10 cellular contexts compared by ENCODE assay signal in the genomic region with DNA sequence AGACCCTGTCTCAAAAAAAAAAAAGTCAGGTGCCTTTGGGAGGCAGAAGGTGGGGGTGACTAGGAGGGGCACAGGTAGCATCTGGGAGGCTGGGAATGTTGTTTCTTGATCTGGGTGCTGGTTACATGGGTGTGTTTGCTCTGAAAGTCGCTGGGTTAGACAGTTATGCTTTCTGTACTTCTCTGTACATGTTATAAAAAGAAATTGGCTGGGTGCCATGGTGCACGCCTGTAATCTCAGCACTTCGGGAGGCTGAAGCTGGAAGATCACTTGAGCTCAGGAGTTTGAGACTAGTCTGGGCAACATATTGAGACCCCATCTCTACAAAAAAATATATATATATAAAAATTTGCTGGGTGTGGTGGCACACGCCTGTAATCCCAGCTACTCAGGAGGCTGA. TPM values are rescaled to one million over a fixed set of nuclear protein-coding genes. Genes with fewer than 3 reads are reported as not detected.
DNase-seq lines count a peak whose midpoint lies in the region; ATAC-seq and TF ChIP-seq lines count a peak whose summit lies in the region.
"Had no signal": no experiment of that assay in that cellular context is flagged by ENCODE, and none has a peak within 500 bp of the region (broad histone marks: within the 10 kb centered on the region; RNA-seq: fewer than 3 reads in every experiment).

No MANE protein-coding gene starts in this region.

- peak overlapping the region; percentile 50 for H3K4me2 ChIP-seq in KMS-11

- intact Hi-C loops in natural killer cell (cut with micrococcal nuclease), result no loop called here

- H4K20me1 ChIP-seq in KMS-11 (ENCODE audit: insufficient read depth), result no peaks in the 10 kb centered on the region

- H3K9me3 Mint-ChIP-seq in T-helper 2 cell treated with Interferon-gamma antibody and Interleukin-4, amounts not matched to agents 5 μg/mL and 100 μg/mL, for 36 hours, result no peaks in the 10 kb centered on the region
- no peaks in the 10 kb centered on the region for H3K9me3 Mint-ChIP-seq in effector memory CD8-positive, alpha-beta T cell
- H3K9me3 Mint-ChIP-seq in natural killer cell, result no peaks in the 10 kb centered on the region
- H3K9me3 Mint-ChIP-seq: activated B cell treated with CpG ODN at 0.5 μM for 24 hours had no signal

- DNase-seq in T-helper 2 cell treated with Interferon-gamma antibody and Interleukin-4, amounts not matched to agents 5 μg/mL and 100 μg/mL, for 36 hours (ENCODE audit: low spot score), result no peak
- no peak for DNase-seq in effector memory CD8-positive, alpha-beta T cell
- DNase-seq in natural killer cell (no peak), islet precursor cell (no peak), CD1c-positive myeloid dendritic cell (ENCODE audit: extremely low spot score) (no peak), KG1 (lab: John Stamatoyannopoulos, UW) (no peak)
- DNase-seq: activated B cell treated with CpG ODN at 0.5 μM for 24 hours, SJCRH30 had no signal

- peaks cover 45% of the 10 kb centered on the region for H3K79me2 ChIP-seq in KMS-11 (ENCODE audit: insufficient read depth, low read depth)

- no peak overlapping the region; the same call in 1 of the 2 replicates for H3K9ac ChIP-seq in KMS-11

- H3K27me3 Mint-ChIP-seq in T-helper 2 cell treated with Interferon-gamma antibody and Interleukin-4, amounts not matched to agents 5 μg/mL and 100 μg/mL, for 36 hours (ENCODE audit: low read depth), result no peaks in the 10 kb centered on the region
- no peaks in the 10 kb centered on the region for H3K27me3 Mint-ChIP-seq in effector memory CD8-positive, alpha-beta T cell
- H3K27me3 Mint-ChIP-seq in natural killer cell (ENCODE audit: low read depth in 2 of 2), result no peaks in the 10 kb centered on the region
- H3K27me3 Mint-ChIP-seq: activated B cell treated with CpG ODN at 0.5 μM for 24 hours had no signal

- TF ChIP-seq CTCF in KMS-11 (conservative IDR thresholded peaks at IDR 0.05; ENCODE audit: low read depth, low read length), result no peak
- no peak for TF ChIP-seq CTCF in natural killer cell (IDR thresholded peaks at IDR 0.05)

- H3K27ac Mint-ChIP-seq in T-helper 2 cell treated with Interferon-gamma antibody and Interleukin-4, amounts not matched to agents 5 μg/mL and 100 μg/mL, for 36 hours, result peak overlapping the region; percentile 84
- peak overlapping the region; percentile 89 for H3K27ac Mint-ChIP-seq in effector memory CD8-positive, alpha-beta T cell
- H3K27ac Mint-ChIP-seq in natural killer cell, result peak overlapping the region; percentile 89 to 91
- H3K27ac Mint-ChIP-seq: activated B cell treated with CpG ODN at 0.5 μM for 24 hours had no signal

- peaks cover 31% of the 10 kb centered on the region for H3K36me3 Mint-ChIP-seq in T-helper 2 cell treated with Interferon-gamma antibody and Interleukin-4, amounts not matched to agents 5 μg/mL and 100 μg/mL, for 36 hours (ENCODE audit: low read depth)
- peaks cover 28% of the 10 kb centered on the region for H3K36me3 Mint-ChIP-seq in effector memory CD8-positive, alpha-beta T cell (ENCODE audit: insufficient read depth)
- H3K36me3 Mint-ChIP-seq in natural killer cell, result no peaks in the 10 kb centered on the region

- H3K4me1 Mint-ChIP-seq in T-helper 2 cell treated with Interferon-gamma antibody and Interleukin-4, amounts not matched to agents 5 μg/mL and 100 μg/mL, for 36 hours (ENCODE audit: low read depth), result peaks cover 62% of the 10 kb centered on the region
- peaks cover 57 to 58% of the 10 kb centered on the region in 2 donors for H3K4me1 Mint-ChIP-seq in effector memory CD8-positive, alpha-beta T cell (ENCODE audit: low read depth in 2 of 2)
- H3K4me1 Mint-ChIP-seq in natural killer cell, result peaks cover 48 to 69% of the 10 kb centered on the region in 2 donors

- H3K4me3 ChIP-seq in KMS-11 (IDR thresholded peaks at IDR 0.05; ENCODE audit: insufficient read depth, low read depth, low read length), result no peak overlapping the region
- H3K4me3 ChIP-seq: SJCRH30, thoracic aorta had no signal

- ATAC-seq in effector memory CD8-positive, alpha-beta T cell (replicated peaks), result no peak
- ATAC-seq in natural killer cell, result no peak

- no peak overlapping the region for H2AFZ ChIP-seq in KMS-11 (ENCODE audit: low read depth)

- H3K27ac ChIP-seq in KMS-11, result peak overlapping the region; percentile 37; the same call in 1 of the 2 replicates
- H3K27ac ChIP-seq: SJCRH30, thoracic aorta had no signal

- peaks cover 84% of the 10 kb centered on the region for H3K4me1 ChIP-seq in KMS-11 (ENCODE audit: low read depth, poor library complexity, severe bottlenecking)

- H3K4me3 Mint-ChIP-seq in T-helper 2 cell treated with Interferon-gamma antibody and Interleukin-4, amounts not matched to agents 5 μg/mL and 100 μg/mL, for 36 hours, result peak overlapping the region; percentile 52
- H3K4me3 Mint-ChIP-seq in effector memory CD8-positive, alpha-beta T cell, result peak overlapping the region; percentile 67
- peak overlapping the region; percentile 47 for H3K4me3 Mint-ChIP-seq in natural killer cell
- H3K4me3 Mint-ChIP-seq: activated B cell treated with CpG ODN at 0.5 μM for 24 hours had no signal

- H3K36me3 ChIP-seq in KMS-11 (ENCODE audit: insufficient read depth), result no peaks in the 10 kb centered on the region
- H3K36me3 ChIP-seq: thoracic aorta had no signal

- H3K27me3 ChIP-seq in KMS-11 (ENCODE audit: insufficient read depth, low read depth), result no peaks in the 10 kb centered on the region
- H3K27me3 ChIP-seq: SJCRH30 had no signal

RNA-seq across cellular contexts. Expression of a gene that starts 15.1 kb away (rescaled TPM):
- total RNA-seq in natural killer cell, result 10 to 100 TPM; 46.7 to 63.6 (median 59.8) TPM

RNA-seq across cellular contexts. Expression of a gene that starts 15.9 kb away (rescaled TPM):
- under 1 TPM in 2 of 3 donors, not detected in 1; 0.39 to 0.56 TPM for total RNA-seq in natural killer cell
- total RNA-seq: thoracic aorta had no signal

RNA-seq across cellular contexts. Expression of a gene that starts 25.7 kb away (rescaled TPM):
- 10 to 100 TPM; 51.1 to 62.1 (median 56.0) TPM for total RNA-seq in natural killer cell

RNA-seq across cellular contexts. Expression of a gene that starts 37.5 kb away (rescaled TPM):
- total RNA-seq in natural killer cell, result 1 to 10 TPM; 2.4 to 4.7 (median 3.0) TPM

RNA-seq across cellular contexts. Expression of a gene that starts 52.8 kb away (rescaled TPM):
- total RNA-seq in natural killer cell, result 10 to 100 TPM; 13.5 to 39.2 (median 19.9) TPM
